ENCODE assay signal across 11 cellular contexts in the genomic region with DNA sequence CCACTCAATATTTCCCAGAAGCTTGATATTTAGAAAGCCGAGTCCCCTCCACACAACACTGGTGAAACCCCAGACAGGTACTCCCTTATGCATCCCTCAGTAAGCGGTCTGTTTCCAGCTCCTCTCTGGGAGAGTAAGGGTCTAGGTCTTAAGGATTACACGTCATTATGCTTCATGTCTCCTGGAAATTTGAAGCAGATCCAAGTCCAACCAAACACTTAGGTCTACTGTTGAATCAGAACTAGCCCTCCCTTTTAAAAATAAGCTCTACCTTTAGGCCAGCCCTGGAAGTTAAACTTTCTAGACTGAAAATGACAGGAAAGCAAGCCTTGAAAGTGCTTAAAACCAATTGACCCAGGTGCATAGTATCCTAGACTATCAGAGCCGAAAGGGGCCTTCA. TPM values are rescaled to one million over a fixed set of nuclear protein-coding genes. Genes with fewer than 3 reads are reported as not detected.
A peak's percentile ranks its signal among the peaks of the same experiment; 100 is the strongest.
DNase-seq lines count a peak whose midpoint lies in the region; TF ChIP-seq lines count a peak whose summit lies in the region.
"Had no signal": no experiment of that assay in that cellular context is flagged by ENCODE, and none has a peak within 500 bp of the region (broad histone marks: within the 10 kb centered on the region; RNA-seq: fewer than 3 reads in every experiment).

No MANE protein-coding gene starts in this region.

- H3K4me3 Mint-ChIP-seq in endodermal cell = peak overlapping the region; percentile 95

- no peak for TF ChIP-seq CTCF in Peyer's patch (IDR thresholded peaks at IDR 0.05)
- TF ChIP-seq CTCF in endodermal cell (conservative IDR thresholded peaks at IDR 0.05) = no peak
- TF ChIP-seq CTCF in neutrophil (IDR thresholded peaks at IDR 0.05) = no peak

- H3K27ac ChIP-seq in BLaER1 = peak overlapping the region; percentile 93
- H3K27ac ChIP-seq in Peyer's patch = peak overlapping the region; percentile 88 to 96 (median 94)
- H3K27ac ChIP-seq in endodermal cell (ENCODE audit: low read depth, low read length) = no peak overlapping the region
- peak overlapping the region; percentile 85 for H3K27ac ChIP-seq in neutrophil

- WGBS in endodermal cell (ENCODE audit: insufficient coverage in 1 of 2, insufficient read length in 1 of 2), 2 experiments = 88 to 100% methylated on average over 2 to 4 of the region's 4 CpGs

- H3K27me3 Mint-ChIP-seq in endodermal cell (ENCODE audit: insufficient read depth) = peaks cover 6% of the 10 kb centered on the region

- peaks cover 88% of the 10 kb centered on the region for H3K4me1 ChIP-seq in BLaER1
- peaks cover 0 to 58% (median 16%) of the 10 kb centered on the region in 4 donors for H3K4me1 ChIP-seq in Peyer's patch
- H3K4me1 ChIP-seq in endodermal cell (ENCODE audit: control insufficient read depth, insufficient read depth, low read length) = peaks cover 7% of the 10 kb centered on the region
- peaks cover 54 to 62% of the 10 kb centered on the region in 2 experiments for H3K4me1 ChIP-seq in neutrophil (ENCODE audit: control insufficient read depth in 1 of 2, insufficient read depth in 1 of 2, low read depth in 1 of 2, low read length in 1 of 2)

- peak overlapping the region; percentile 87 for H3K4me3 ChIP-seq in BLaER1
- H3K4me3 ChIP-seq in Peyer's patch = no peak overlapping the region
- peak overlapping the region; percentile 100 for H3K4me3 ChIP-seq in endodermal cell (ENCODE audit: low read length)
- no peak overlapping the region for H3K4me3 ChIP-seq in neutrophil (ENCODE audit: low read depth in 1 of 2, low read length in 1 of 2)

- DNase-seq in Peyer's patch (no peak), endodermal cell (no peak), T-helper 9 cell (no peak), NCI-H510A treated with DMSO at 0.1 percent for 48 hours (lab: John Stamatoyannopoulos, UW) (no peak), kidney tubule cell (ENCODE audit: low spot score) (no peak)
- DNase-seq in NK-92 treated with Interleukin-12 subunit alpha and Interleukin-12 subunit beta, amount 100 ng/mL, for 24 hours (lab: John Stamatoyannopoulos, UW) = no peak
- DNase-seq: activated CD4-positive, alpha-beta T cell treated with anti-CD3 and anti-CD28 coated beads, Interleukin-2, amount 50 U/mL, for 4 hours; NCI-H524; stimulated activated CD4-positive, alpha-beta T cell treated with anti-CD3 and anti-CD28 coated beads, Interleukin-12 subunit alpha, Interleukin-12 subunit beta, amount 100 ng/mL, for 4 hours had no signal

- H3K9ac ChIP-seq in BLaER1 (peak overlapping the region; percentile 90), endodermal cell (ENCODE audit: extremely low read depth, low read length, poor library complexity, severe bottlenecking) (no peak overlapping the region)

- H3K9me3 ChIP-seq in BLaER1 (no peaks in the 10 kb centered on the region), Peyer's patch (no peaks in the 10 kb centered on the region), endodermal cell (ENCODE audit: control insufficient read depth, low read length) (no peaks in the 10 kb centered on the region), neutrophil (no peaks in the 10 kb centered on the region)

- H3K4me1 Mint-ChIP-seq in endodermal cell = peaks cover 19% of the 10 kb centered on the region

- peak overlapping the region; percentile 89 for H3K27ac Mint-ChIP-seq in endodermal cell

- TF ChIP-seq POLR2A in Peyer's patch (IDR thresholded peaks at IDR 0.05) = no peak

- H3K27me3 ChIP-seq in BLaER1 = no peaks in the 10 kb centered on the region
- H3K27me3 ChIP-seq in Peyer's patch = no peaks in the 10 kb centered on the region
- no peaks in the 10 kb centered on the region for H3K27me3 ChIP-seq in endodermal cell (ENCODE audit: control insufficient read depth, insufficient read depth, low read length, poor library complexity, severe bottlenecking)
- H3K27me3 ChIP-seq in neutrophil = peaks cover under 1% of the 10 kb centered on the region

- peak overlapping the region; percentile 100 for H3K4me2 ChIP-seq in BLaER1

- H3K36me3 ChIP-seq in BLaER1 (peaks cover 23% of the 10 kb centered on the region), Peyer's patch (peaks cover 0 to 18% (median 0%) of the 10 kb centered on the region in 3 donors), endodermal cell (ENCODE audit: control insufficient read depth, insufficient read depth, low read length) (peaks cover 23% of the 10 kb centered on the region), neutrophil (peaks cover 16% of the 10 kb centered on the region)

- peaks cover 23% of the 10 kb centered on the region for H3K36me3 Mint-ChIP-seq in endodermal cell (ENCODE audit: low read depth)

- H4K20me1 ChIP-seq in BLaER1 = peaks cover 32% of the 10 kb centered on the region

- H3K9me3 Mint-ChIP-seq in endodermal cell = no peaks in the 10 kb centered on the region

RNA-seq across cellular contexts. Expression of a gene that starts 1.5 kb away (rescaled TPM):
- total RNA-seq in Peyer's patch (100 to 1,000 TPM; 136 to 329 (median 225) TPM), endodermal cell (100 to 1,000 TPM; 290 to 311 TPM)
- 206 TPM for polyA plus RNA-seq in endodermal cell (2013, experiment 1 of 2)
- 204 TPM for polyA plus RNA-seq in endodermal cell (2013, experiment 2 of 2)

RNA-seq across cellular contexts. Expression of a gene that starts 5.5 kb away (rescaled TPM):
- 10 to 100 TPM in 2 of 4 donors, 1 to 10 TPM in 2; 7.9 to 32.2 (median 13.3) TPM for total RNA-seq in Peyer's patch
- 1 to 10 TPM; 1.9 to 2.1 TPM for total RNA-seq in endodermal cell
- 11.8 TPM for polyA plus RNA-seq in endodermal cell (2013, experiment 1 of 2)
- polyA plus RNA-seq in endodermal cell (2013, experiment 2 of 2) = 15.3 TPM

RNA-seq across cellular contexts. Expression of a gene that starts 13.6 kb away (rescaled TPM):
- total RNA-seq in Peyer's patch = 100 to 1,000 TPM in 3 of 4 donors, 10 to 100 TPM in 1; 40.4 to 576 (median 435) TPM
- 1 to 10 TPM; 3.3 to 3.9 TPM for total RNA-seq in endodermal cell
- polyA plus RNA-seq in endodermal cell (2013, experiment 1 of 2) = 2.9 TPM
- polyA plus RNA-seq in endodermal cell (2013, experiment 2 of 2) = 2.6 TPM

RNA-seq across cellular contexts. Expression of a gene that starts 21.5 kb away (rescaled TPM):
- total RNA-seq in Peyer's patch (10 to 100 TPM in 3 of 4 donors, 1 to 10 TPM in 1; 7.5 to 18.2 (median 12.3) TPM), endodermal cell (10 to 100 TPM; 56.9 to 76.1 TPM)
- 72.2 TPM for polyA plus RNA-seq in endodermal cell (2013, experiment 1 of 2)
- polyA plus RNA-seq in endodermal cell (2013, experiment 2 of 2) = 70.4 TPM

RNA-seq across cellular contexts. Expression of a gene that starts 40.2 kb away (rescaled TPM):
- total RNA-seq in Peyer's patch = 100 to 1,000 TPM in 1 of 4 donors, 10 to 100 TPM in 3; 50.1 to 121 (median 82.0) TPM
- total RNA-seq in endodermal cell = 10 to 100 TPM; 52.7 to 63.7 TPM
- 41.2 TPM for polyA plus RNA-seq in endodermal cell (2013, experiment 1 of 2)
- 39.0 TPM for polyA plus RNA-seq in endodermal cell (2013, experiment 2 of 2)

Comparison
In these comparisons a context has a peak if more than half of its experiments do, and no peak if none do; other contexts are left out.
1. H3K4me3 ChIP-seq: peak in BLaER1 (single experiment) and endodermal cell (single experiment); none in Peyer's patch (0 of 4) and neutrophil (0 of 2).
2. RNA of a gene that starts 13.6 kb away (total RNA-seq): 40.4 to 576 TPM in Peyer's patch; 3.3 to 3.9 TPM in endodermal cell; every median in the first group is over 4 times any median in the second.